Comparison of ENCODE assay signal across 8 cellular contexts in the genomic region with DNA sequence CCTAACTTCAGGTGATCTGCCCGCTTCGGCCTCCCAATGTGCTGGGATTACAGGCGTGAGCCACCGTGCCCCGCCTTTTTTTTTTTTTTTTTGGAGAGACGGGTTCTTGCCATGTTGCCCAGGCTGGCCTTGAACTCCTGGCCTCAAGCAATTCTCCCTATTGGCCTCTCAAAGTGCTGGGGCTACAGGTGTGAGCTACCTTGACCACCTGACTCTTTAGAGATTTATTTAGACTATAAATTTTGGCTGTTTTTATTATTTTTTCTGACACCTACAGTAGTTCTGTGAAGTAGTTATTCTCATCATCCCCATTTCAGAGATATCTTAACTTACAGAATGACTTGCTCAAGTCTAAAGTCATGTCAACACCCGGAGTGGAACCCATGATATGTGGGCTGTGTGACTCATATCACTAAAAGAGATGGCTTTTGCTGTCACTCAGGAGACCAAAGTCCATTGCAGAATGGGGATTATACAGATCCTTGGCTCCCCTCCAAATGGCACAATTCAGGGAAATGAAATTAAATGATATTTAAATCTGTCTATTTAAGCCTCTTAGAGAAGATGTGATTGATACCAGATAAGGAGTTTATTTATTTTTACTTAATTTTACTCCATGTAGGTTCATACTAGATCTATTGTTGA.
DNase-seq lines count a peak whose midpoint lies in the region; ATAC-seq and TF ChIP-seq lines count a peak whose summit lies in the region.

No MANE protein-coding gene starts in this region.

- DNase-seq in GM12864 (ENCODE audit: low read depth) (peak; percentile 47), GM20000 (ENCODE audit: low spot score) (peak; percentile 65), fibroblast of villous mesenchyme (ENCODE audit: low read depth) (peak; percentile 49), HuH-7 (ENCODE audit: low spot score) (no peak), NCI-H526 treated with DMSO at 0.1 percent for 48 hours (lab: John Stamatoyannopoulos, UW) (no peak), DMS153 treated with DMSO at 0.1 percent for 48 hours (lab: John Stamatoyannopoulos, UW; ENCODE audit: unreplicated experiment) (no peak), head of caudate nucleus (no peak)

- H3K4me3 ChIP-seq in GM12864 (ENCODE audit: low read depth, low read length) (no peak overlapping the region), fibroblast of villous mesenchyme (ENCODE audit: low read depth, low read length) (no peak overlapping the region)

- TF ChIP-seq CTCF in GM12864 (IDR thresholded peaks at IDR 0.05; ENCODE audit: low read depth, low read length, missing control alignments) (no peak), GM20000 (IDR thresholded peaks at IDR 0.05; ENCODE audit: extremely low read depth, missing control alignments) (no peak), fibroblast of villous mesenchyme (IDR thresholded peaks at IDR 0.05; ENCODE audit: insufficient read depth, low read depth, low read length) (no peak)

- ATAC-seq in HG03432 (IDR thresholded peaks at IDR 0.05; ENCODE audit: unreplicated experiment): peak; percentile 99

- intact Hi-C loops in head of caudate nucleus (cut with DNase I): no loop called here

Comparison
In these comparisons a context has a peak if more than half of its experiments do, and no peak if none do; other contexts are left out.
1. DNase-seq: peak in GM12864 (single experiment), GM20000 (single experiment) and fibroblast of villous mesenchyme (single experiment); none in HuH-7 (single experiment), NCI-H526 treated with DMSO at 0.1 percent for 48 hours (single experiment), DMS153 treated with DMSO at 0.1 percent for 48 hours (single experiment) and head of caudate nucleus (0 of 42).